Comparison of ENCODE assay signal across 27 cellular contexts in genomic region chr4:139668036-139668435, GRCh38. TPM values are rescaled to one million over a fixed set of nuclear protein-coding genes. Genes with fewer than 3 reads are reported as not detected.
DNase-seq lines count a peak whose midpoint lies in the region; ATAC-seq, FAIRE-seq and TF ChIP-seq lines count a peak whose summit lies in the region.
"Had no signal": no experiment of that assay in that cellular context is flagged by ENCODE, and none has a peak within 500 bp of the region (broad histone marks: within the 10 kb centered on the region; RNA-seq: fewer than 3 reads in every experiment).

No MANE protein-coding gene starts in this region.

- TF ChIP-seq CTCF in HepG2 (CRISPR knock-in tag; IDR thresholded peaks at IDR 0.05), result no peak
- TF ChIP-seq CTCF in right lobe of liver (IDR thresholded peaks at IDR 0.05), result no peak
- no peak for TF ChIP-seq CTCF in colonic mucosa (IDR thresholded peaks at IDR 0.05)
- no peak for TF ChIP-seq CTCF in natural killer cell (IDR thresholded peaks at IDR 0.05)
- no peak for TF ChIP-seq CTCF in type B pancreatic cell (conservative IDR thresholded peaks at IDR 0.05)

- TF ChIP-seq EP300 in HepG2 (IDR thresholded peaks at IDR 0.05; ENCODE audit: low read depth in 2 of 2, low read length in 2 of 2), result no peak
- TF ChIP-seq EP300 in HepG2 (CRISPR knock-in tag; IDR thresholded peaks at IDR 0.05; ENCODE audit: borderline replicate concordance), result no peak

- H3K9ac ChIP-seq in HepG2 (ENCODE audit: insufficient read depth, low read depth, low read length) (peak overlapping the region; percentile 94), colonic mucosa (ENCODE audit: low read depth in 2 of 2, low read length in 2 of 2) (peak overlapping the region in 1 of 2 donors; percentile 88)
- H3K9ac ChIP-seq: neural progenitor cell had no signal

- H3K36me3 ChIP-seq in HepG2 (replicated peaks in 1 of 2; ENCODE audit: control insufficient read depth in 1 of 2, insufficient read depth in 2 of 2, low read length in 2 of 2) (peaks cover 8 to 20% of the 10 kb centered on the region in 2 experiments; a peak in 4 of 5 replicates), right lobe of liver (no peaks in the 10 kb centered on the region), colonic mucosa (no peaks in the 10 kb centered on the region)
- H3K36me3 ChIP-seq: HAP-1, neural progenitor cell, uterus had no signal

- no peak overlapping the region for H2AFZ ChIP-seq in HepG2 (ENCODE audit: low read length)
- H2AFZ ChIP-seq: neural progenitor cell had no signal

- no peaks in the 10 kb centered on the region; a peak in 1 of 5 replicates for H3K27me3 ChIP-seq in HepG2 (ENCODE audit: control insufficient read depth in 1 of 2, insufficient read depth in 2 of 2, low read length in 2 of 2)
- H3K27me3 ChIP-seq in right lobe of liver, result no peaks in the 10 kb centered on the region
- no peaks in the 10 kb centered on the region for H3K27me3 ChIP-seq in colonic mucosa
- H3K27me3 ChIP-seq: foreskin keratinocyte, neural progenitor cell, uterus had no signal

- H4K20me1 ChIP-seq in HepG2 (ENCODE audit: insufficient read depth, low read length), result peaks cover 46% of the 10 kb centered on the region

- BruUV-seq in HepG2 (replicated peaks; lab: Mats Ljungman, UMichigan), result no TSS peak

- FAIRE-seq in HepG2 (lab: Jason Lieb, UNC), result peak; percentile 15
- FAIRE-seq: A204.1, GM12892 had no signal

- no peaks in the 10 kb centered on the region for H3K36me3 Mint-ChIP-seq in natural killer cell
- H3K36me3 Mint-ChIP-seq in type B pancreatic cell, result peaks cover 12% of the 10 kb centered on the region
- H3K36me3 Mint-ChIP-seq: neural progenitor cell had no signal

- POLR2A ChIA-PET in HepG2 (lab: Yijun Ruan, JAX), result interaction anchor here (0.8 to 1.6 kb wide), 2 partner anchors 24 to 42 kb away, joined by 3 read pairs; no protein-coding TSS in a partner anchor

- peak overlapping the region; percentile 32 for H3K4me3 Mint-ChIP-seq in natural killer cell
- peak overlapping the region; percentile 90 for H3K4me3 Mint-ChIP-seq in type B pancreatic cell
- H3K4me3 Mint-ChIP-seq: activated CD8-positive, alpha-beta T cell treated with anti-CD3 and anti-CD28 coated beads for 36 hours; neural progenitor cell had no signal

- no peak for TF ChIP-seq POLR2A in HepG2 (IDR thresholded peaks at IDR 0.05; ENCODE audit: insufficient read depth in 1 of 2, low read depth in 2 of 2, low read length in 2 of 2)
- no peak for TF ChIP-seq POLR2A in right lobe of liver (IDR thresholded peaks at IDR 0.05)

- DNase-seq in HepG2 (ENCODE audit: low spot score) (no peak), right lobe of liver (no peak), colonic mucosa (peak; percentile 51), natural killer cell (no peak), type B pancreatic cell (ENCODE audit: extremely low spot score, unreplicated experiment) (no peak)
- DNase-seq in activated CD4-positive, alpha-beta T cell treated with anti-CD3 and anti-CD28 coated beads, Interleukin-2, amount 50 U/mL, for 48 hours, result no peak
- DNase-seq in effector CD8-positive, alpha-beta T cell (lab: John Stamatoyannopoulos, UW), result no peak
- DNase-seq: activated CD8-positive, alpha-beta T cell treated with anti-CD3 and anti-CD28 coated beads for 36 hours; activated effector memory CD4-positive, alpha-beta T cell treated with anti-CD3 and anti-CD28 coated beads, Interleukin-2, amount 50 U/mL, for 16 hours; DMS79; effector CD4-positive, alpha-beta T cell; foreskin keratinocyte; hippocampal formation; left ventricle myocardium superior; midbrain; NCI-H1092; NCI-H2029; SIG-M5; stimulated activated CD4-positive, alpha-beta T cell treated with anti-CD3 and anti-CD28 coated beads, Interleukin-2, amount 100 ng/mL, for 24 hours; substantia nigra; uterus had no signal

- H3K9me3 Mint-ChIP-seq in natural killer cell, result no peaks in the 10 kb centered on the region
- H3K9me3 Mint-ChIP-seq in type B pancreatic cell, result peaks cover 6% of the 10 kb centered on the region
- H3K9me3 Mint-ChIP-seq: activated CD8-positive, alpha-beta T cell treated with anti-CD3 and anti-CD28 coated beads for 36 hours had no signal

- H3K27ac ChIP-seq in HepG2 (ENCODE audit: extremely low read length, insufficient read depth, low read length) (peak overlapping the region; percentile 95), right lobe of liver (no peak overlapping the region), colonic mucosa (peak overlapping the region; percentile 94)
- H3K27ac ChIP-seq: foreskin keratinocyte, neural progenitor cell had no signal

- no peaks in the 10 kb centered on the region for H3K9me3 ChIP-seq in HepG2 (ENCODE audit: low read length)
- H3K9me3 ChIP-seq in right lobe of liver, result no peaks in the 10 kb centered on the region
- no peaks in the 10 kb centered on the region for H3K9me3 ChIP-seq in colonic mucosa
- H3K9me3 ChIP-seq: HAP-1, uterus had no signal

- H3K4me1 Mint-ChIP-seq in natural killer cell (peaks cover 50 to 51% of the 10 kb centered on the region in 2 donors), type B pancreatic cell (ENCODE audit: unreplicated experiment) (peaks cover 43% of the 10 kb centered on the region)

- H3K4me2 ChIP-seq in HepG2 (ENCODE audit: low read depth, low read length), result peak overlapping the region; percentile 86
- H3K4me2 ChIP-seq: neural progenitor cell had no signal

- in situ Hi-C loops in HepG2 (cut with HindIII; ENCODE audit: extremely low pct_ligation_motif_present, low pct_unique_long_range_greater_than_20kb), result no loop called here

- no peaks in the 10 kb centered on the region for H3K27me3 Mint-ChIP-seq in natural killer cell (ENCODE audit: low read depth in 2 of 2)
- H3K27me3 Mint-ChIP-seq in type B pancreatic cell, result no peaks in the 10 kb centered on the region

- peaks cover 82% of the 10 kb centered on the region for H3K4me1 ChIP-seq in HepG2 (ENCODE audit: insufficient read depth, low read length)
- peaks cover 0 to 33% (median 3%) of the 10 kb centered on the region in 4 donors for H3K4me1 ChIP-seq in right lobe of liver
- H3K4me1 ChIP-seq in colonic mucosa, result peaks cover 15% of the 10 kb centered on the region
- H3K4me1 ChIP-seq: uterus had no signal

- CTCF ChIA-PET in HepG2 (lab: Yijun Ruan, JAX; ENCODE audit: low intra/inter-chr PET ratio, low total read pairs), result no interaction called here

- H3K4me3 ChIP-seq in HepG2 (replicated peaks in 1 of 3; ENCODE audit: insufficient read depth in 1 of 3, low read depth in 2 of 3, low read length in 3 of 3) (peak overlapping the region; percentile 75 to 81 (median 79)), right lobe of liver (no peak overlapping the region), colonic mucosa (peak overlapping the region; percentile 48)
- H3K4me3 ChIP-seq: HAP-1, neural progenitor cell had no signal

- ATAC-seq in HepG2 (no peak), right lobe of liver (no peak), natural killer cell (no peak), HG02642 (IDR thresholded peaks at IDR 0.05; ENCODE audit: poor library complexity, unreplicated experiment) (no peak)
- ATAC-seq: activated CD4-positive, CD25-positive, alpha-beta regulatory T cell treated with anti-CD3 and anti-CD28 coated beads, Interleukin-2, amount 50 U/mL, for 24 hours; activated CD8-positive, alpha-beta T cell treated with anti-CD3 and anti-CD28 coated beads for 36 hours; foreskin keratinocyte; left ventricle myocardium superior had no signal

- WGBS in HepG2 (ENCODE audit: low lambda C conversion rate), result 13% methylated on average over 2 of the region's 2 CpGs
- 35% methylated on average over 2 of the region's 2 CpGs for WGBS in right lobe of liver (ENCODE audit: insufficient coverage, low coverage, low lambda C conversion rate, missing lambda C conversion rate)

- TF ChIP-seq RAD21 in HepG2 (CRISPR knock-in tag; IDR thresholded peaks at IDR 0.05), result no peak

- intact Hi-C loops in HepG2 (cut with micrococcal nuclease; ENCODE audit: unreplicated experiment), result loop anchor here (5.0 to 10.0 kb wide), 2 partner anchors 177 to 484 kb away; partner anchors contain the start of gene MAML3
- intact Hi-C loops in right lobe of liver (cut with DNase I), result no loop called here
- intact Hi-C loops in colonic mucosa (cut with DNase I), result no loop called here
- intact Hi-C loops in natural killer cell (cut with micrococcal nuclease), result no loop called here

- H3K27ac Mint-ChIP-seq in natural killer cell (peak overlapping the region; percentile 26 to 41), type B pancreatic cell (peak overlapping the region; percentile 92)
- H3K27ac Mint-ChIP-seq: activated CD8-positive, alpha-beta T cell treated with anti-CD3 and anti-CD28 coated beads for 36 hours; neural progenitor cell had no signal

- H3K79me2 ChIP-seq in HepG2 (ENCODE audit: insufficient read depth, low read length), result peaks cover 76% of the 10 kb centered on the region

RNA-seq across cellular contexts. Expression of gene MGST2, which starts 2.4 kb away (rescaled TPM):
- total RNA-seq in HepG2 (2016; rRNA removed; fragmentation: Illumina TruSeq; extraction: Trizol) (120 and 205 TPM in 2 replicates), right lobe of liver (100 to 1,000 TPM; 105 to 125 (median 114) TPM), colonic mucosa (100 to 1,000 TPM; 105 to 157 TPM), natural killer cell (10 to 100 TPM in 2 of 3 donors, 1 to 10 TPM in 1; 7.8 to 17.0 (median 10.9) TPM), type B pancreatic cell (ENCODE audit: low replicate concordance) (43.2 and 63.3 TPM in 2 replicates)
- 66.9 and 76.7 TPM in 2 replicates for total RNA-seq in HepG2 (2016; cell fraction: cytosol; rRNA removed; fragmentation: Illumina TruSeq; extraction: Trizol; ENCODE audit: low read depth)
- total RNA-seq in HepG2 (2016; cell fraction: insoluble cytoplasmic fraction; rRNA removed; fragmentation: Illumina TruSeq; extraction: Trizol), result 124 and 205 TPM in 2 replicates
- 50.8 and 53.3 TPM in 2 replicates for total RNA-seq in HepG2 (2016; cell fraction: membrane; rRNA removed; fragmentation: Illumina TruSeq; extraction: Trizol)
- 168 and 186 TPM in 2 replicates for total RNA-seq in HepG2 (2016; cell fraction: nucleus; rRNA removed; fragmentation: Illumina TruSeq; extraction: Trizol)
- polyA plus RNA-seq in HepG2 (2011; rRNA removed), result 312 and 416 TPM in 2 replicates
- 312 and 476 TPM in 2 replicates for polyA plus RNA-seq in HepG2 (2011; cell fraction: cytosol; rRNA removed)
- 137 and 177 TPM in 2 replicates for polyA plus RNA-seq in HepG2 (2011; cell fraction: nucleus; rRNA removed)
- 293 and 426 TPM in 2 replicates for polyA plus RNA-seq in HepG2 (2012)
- polyA plus RNA-seq in HepG2 (2016; cell fraction: cytosol; fragmentation: Illumina TruSeq; extraction: Trizol; ENCODE audit: low read depth), result 57.8 and 59.6 TPM in 2 replicates
- polyA plus RNA-seq in HepG2 (2016; cell fraction: insoluble cytoplasmic fraction; fragmentation: Illumina TruSeq; extraction: Trizol; ENCODE audit: low read depth), result 132 and 154 TPM in 2 replicates
- 49.5 and 55.2 TPM in 2 replicates for polyA plus RNA-seq in HepG2 (2016; cell fraction: membrane; fragmentation: Illumina TruSeq; extraction: Trizol; ENCODE audit: low read depth)
- polyA plus RNA-seq in HepG2 (2016; cell fraction: nucleus; fragmentation: Illumina TruSeq; extraction: Trizol; ENCODE audit: insufficient read depth, low read depth), result 282 and 318 TPM in 2 replicates
- 18.4 and 54.7 TPM in 2 replicates for polyA minus RNA-seq in HepG2 (2011; rRNA and poly(A)+ RNA removed; ENCODE audit: low replicate concordance)
- polyA minus RNA-seq in HepG2 (2011; cell fraction: cytosol; rRNA and poly(A)+ RNA removed), result 93.2 and 100 TPM in 2 replicates
- 263 and 286 TPM in 2 replicates for polyA minus RNA-seq in HepG2 (2011; cell fraction: nucleus; rRNA and poly(A)+ RNA removed)

Comparison
In these comparisons a context has a peak if more than half of its experiments do, and no peak if none do; other contexts are left out.
1. H3K27ac ChIP-seq: peak in HepG2 (single experiment) and colonic mucosa (single experiment); none in right lobe of liver (0 of 3).
2. H3K4me3 ChIP-seq: peak in HepG2 (3 of 3) and colonic mucosa (single experiment); none in right lobe of liver (0 of 3).